8 cellular contexts compared by ENCODE assay signal in genomic region chr13:99614465-99614885, GRCh38.
DNase-seq lines count a peak whose midpoint lies in the region; ATAC-seq, FAIRE-seq and TF ChIP-seq lines count a peak whose summit lies in the region.

No MANE protein-coding gene starts in this region.

- ATAC-seq in HG02981 (IDR thresholded peaks at IDR 0.05; ENCODE audit: unreplicated experiment) = peak; percentile 79

- DNase-seq in AML-193 (lab: John Stamatoyannopoulos, UW) (peak; percentile 64 to 71), GM18507 (ENCODE audit: extremely low spot score, insufficient read length, low read depth) (no peak), SHP77 (lab: John Stamatoyannopoulos, UW) (peak; percentile 36 to 62), erythroblast (lab: John Stamatoyannopoulos, UW) (peak; percentile 39 to 56), cortex of kidney (lab: John Stamatoyannopoulos, UW) (no peak), foreskin melanocyte (no peak)
- DNase-seq in stimulated activated CD4-positive, alpha-beta T cell treated with anti-CD3 and anti-CD28 coated beads, Interleukin-2, amount 100 ng/mL, for 48 hours = no peak

- TF ChIP-seq POLR2A in erythroblast (IDR thresholded peaks at IDR 0.05; ENCODE audit: low read length) = no peak

- FAIRE-seq in GM18507 (lab: Jason Lieb, UNC) = peak; percentile 69

Comparison
In these comparisons a context has a peak if more than half of its experiments do, and no peak if none do; other contexts are left out.
1. DNase-seq: peak in AML-193 (2 of 2), SHP77 (2 of 2) and erythroblast (2 of 2); none in GM18507 (single experiment), cortex of kidney (single experiment), stimulated activated CD4-positive, alpha-beta T cell treated with anti-CD3 and anti-CD28 coated beads, Interleukin-2, amount 100 ng/mL, for 48 hours (0 of 2) and foreskin melanocyte (single experiment).